Comparison of ENCODE assay signal across 26 cellular contexts in genomic region chr21:37677006-37677405, GRCh38.
"Had no signal": no experiment of that assay in that cellular context is flagged by ENCODE, and none has a peak within 500 bp of the region (broad histone marks: within the 10 kb centered on the region; RNA-seq: fewer than 3 reads in every experiment).

No MANE protein-coding gene starts in this region.

- DNase-seq: activated B cell treated with CpG ODN at 0.5 μM for 24 hours; activated CD4-positive, alpha-beta T cell treated with anti-CD3 and anti-CD28 coated beads for 48 hours; activated CD4-positive, alpha-beta T cell treated with anti-CD3 and anti-CD28 coated beads, Interleukin-2, amount 50 U/mL, for 1 hour; activated CD4-positive, alpha-beta T cell treated with anti-CD3 and anti-CD28 coated beads, Interleukin-2, amount 50 U/mL, for 48 hours; activated CD8-positive, alpha-beta memory T cell treated with anti-CD3 and anti-CD28 coated beads for 24 hours; activated CD8-positive, alpha-beta T cell treated with anti-CD3 and anti-CD28 coated beads for 36 hours; activated effector memory CD4-positive, alpha-beta T cell treated with Interleukin-2 at 50 U/mL for 16 hours; activated gamma-delta T cell treated with Interleukin-2 at 50 U/mL for 16 hours; activated naive CD4-positive, alpha-beta T cell treated with anti-CD3 and anti-CD28 coated beads, Interleukin-2, amount 50 U/mL, for 16 hours; activated naive CD4-positive, alpha-beta T cell treated with Interleukin-2 at 50 U/mL for 16 hours; activated T-cell treated with anti-CD3 and anti-CD28 coated beads, Interleukin-2, amount 50 U/mL, for 4 hours; amniotic stem cell; brain microvascular endothelial cell; colonic mucosa; effector memory CD4-positive, alpha-beta T cell; endodermal cell; foreskin fibroblast; head of caudate nucleus; T-helper 17 cell; T1000; WERI-Rb-1 had no signal

- H3K9me3 Mint-ChIP-seq: activated T-cell treated with anti-CD3 and anti-CD28 coated beads, Interleukin-2, amount 50 U/mL, for 4 hours; activated T-helper 17 cell treated with anti-CD3 and anti-CD28 coated beads, Interleukin-2, amount 50 U/mL, for 72 hours; central memory CD8-positive, alpha-beta T cell; T-helper 2 cell treated with Interferon-gamma antibody and Interleukin-4, amounts not matched to agents 5 μg/mL and 100 μg/mL, for 36 hours had no signal

- H3K4me1 Mint-ChIP-seq: activated B cell treated with CpG ODN at 0.5 μM for 24 hours; central memory CD8-positive, alpha-beta T cell had no signal

- H3K4me3 Mint-ChIP-seq: activated B cell treated with CpG ODN at 0.5 μM for 24 hours; activated CD8-positive, alpha-beta T cell treated with anti-CD3 and anti-CD28 coated beads for 36 hours; activated naive CD8-positive, alpha-beta T cell; activated T-cell treated with anti-CD3 and anti-CD28 coated beads, Interleukin-2, amount 50 U/mL, for 4 hours; activated T-helper 17 cell treated with anti-CD3 and anti-CD28 coated beads, Interleukin-2, amount 50 U/mL, for 72 hours; central memory CD8-positive, alpha-beta T cell; endodermal cell; T-helper 17 cell; T-helper 2 cell treated with Interferon-gamma antibody and Interleukin-4, amounts not matched to agents 5 μg/mL and 100 μg/mL, for 36 hours had no signal

- ATAC-seq: activated CD4-positive, CD25-positive, alpha-beta regulatory T cell treated with anti-CD3 and anti-CD28 coated beads, Interleukin-2, amount 50 U/mL, for 24 hours; activated CD8-positive, alpha-beta T cell treated with anti-CD3 and anti-CD28 coated beads for 36 hours; activated T-cell treated with anti-CD3 and anti-CD28 coated beads, Interleukin-2, amount 50 U/mL, for 4 hours; activated T-helper 17 cell treated with anti-CD3 and anti-CD28 coated beads, Interleukin-2, amount 50 U/mL, for 72 hours; T-helper 17 cell had no signal

- H3K27ac Mint-ChIP-seq: activated B cell treated with CpG ODN at 0.5 μM for 24 hours; activated CD8-positive, alpha-beta T cell treated with anti-CD3 and anti-CD28 coated beads for 36 hours; activated naive CD8-positive, alpha-beta T cell; activated T-helper 17 cell treated with anti-CD3 and anti-CD28 coated beads, Interleukin-2, amount 50 U/mL, for 72 hours; endodermal cell; T-helper 17 cell; T-helper 2 cell treated with Interferon-gamma antibody and Interleukin-4, amounts not matched to agents 5 μg/mL and 100 μg/mL, for 36 hours had no signal

- H3K36me3 Mint-ChIP-seq: activated naive CD8-positive, alpha-beta T cell had no signal
